ENCODE assay signal across 2 cellular contexts in the genomic region with DNA sequence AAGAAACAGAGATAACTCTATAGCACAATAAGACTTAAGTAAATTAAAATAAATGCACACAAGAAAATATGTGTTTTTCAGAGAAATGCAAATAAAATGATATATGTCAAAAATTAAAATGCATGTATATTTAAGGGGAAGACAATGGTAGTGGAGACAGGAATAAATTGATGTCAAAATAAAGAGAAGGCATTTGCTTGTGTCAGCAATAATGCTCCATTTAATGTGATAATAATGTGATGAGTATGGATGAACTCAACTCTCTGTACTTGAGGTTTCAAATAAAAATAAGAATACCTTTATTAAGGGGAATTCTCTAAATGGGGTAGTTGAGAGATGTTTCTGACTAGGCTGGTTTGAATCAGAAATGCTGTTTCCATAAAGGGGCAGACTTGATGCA.
TF ChIP-seq lines count a peak whose summit lies in the region.

No MANE protein-coding gene starts in this region.

TF ChIP-seq in HepG2, 621 proteins besides CTCF, POLR2A, EP300 and RAD21:
- peak; percentile 85 for TF ChIP-seq MAFF (IDR thresholded peaks at IDR 0.05; ENCODE audit: low read depth, low read length)
- no peak for TF ChIP-seq SMAD3 (CRISPR knock-in tag; IDR thresholded peaks at IDR 0.05)
- peak; percentile 75 to 87; a peak in 3 of 4 replicates for TF ChIP-seq MAFK (conservative IDR thresholded peaks at IDR 0.05 in 1 of 2, IDR thresholded peaks at IDR 0.05 in 1 of 2; ENCODE audit: low read length in 2 of 2)

TF ChIP-seq in IMR-90, 13 proteins besides CTCF, POLR2A, EP300 and RAD21:
- TF ChIP-seq RCOR1 (IDR thresholded peaks at IDR 0.05; ENCODE audit: insufficient replicate concordance, low read length): no peak
- TF ChIP-seq MAFK (IDR thresholded peaks at IDR 0.05; ENCODE audit: low read depth, low read length): peak; percentile 82
